12 cellular contexts compared by ENCODE assay signal in genomic region chr1:20698195-20698910, GRCh38. TPM values are rescaled to one million over a fixed set of nuclear protein-coding genes. Genes with fewer than 3 reads are reported as not detected.
DNase-seq lines count a peak whose midpoint lies in the region; ATAC-seq and TF ChIP-seq lines count a peak whose summit lies in the region.
"Had no signal": no experiment of that assay in that cellular context is flagged by ENCODE, and none has a peak within 500 bp of the region (broad histone marks: within the 10 kb centered on the region; RNA-seq: fewer than 3 reads in every experiment).

No MANE protein-coding gene starts in this region.

- H3K4me3 ChIP-seq in epithelial cell of esophagus (ENCODE audit: low read length) = no peak overlapping the region
- H3K4me3 ChIP-seq: cardiac muscle cell had no signal

- TF ChIP-seq CTCF in epithelial cell of esophagus (IDR thresholded peaks at IDR 0.05; ENCODE audit: insufficient read depth, low read depth, low read length, missing control alignments) (no peak), omental fat pad (IDR thresholded peaks at IDR 0.05) (no peak)

- no peak for ATAC-seq in HG03442 (IDR thresholded peaks at IDR 0.05; ENCODE audit: unreplicated experiment)
- no peak for ATAC-seq in omental fat pad (ENCODE audit: low FRiP score)
- no peak for ATAC-seq in HG03521 (IDR thresholded peaks at IDR 0.05; ENCODE audit: unreplicated experiment)
- no peak for ATAC-seq in GM19455 (IDR thresholded peaks at IDR 0.05; ENCODE audit: unreplicated experiment)
- ATAC-seq: GM23338 had no signal

- peak; percentile 84 for DNase-seq in EL
- peak; percentile 56 for DNase-seq in RPMI7951 (ENCODE audit: low read depth)
- peak; percentile 34 for DNase-seq in epithelial cell of esophagus (ENCODE audit: low read depth)
- peak; percentile 54 for DNase-seq in non-pigmented ciliary epithelial cell (ENCODE audit: low read depth)
- DNase-seq in omental fat pad (ENCODE audit: low spot score) = no peak
- DNase-seq: DMS79, NCI-H1092 treated with DMSO at 0.1 percent for 48 hours had no signal

RNA-seq across cellular contexts. Expression of gene KIF17, which starts 19.5 kb away (rescaled TPM):
- total RNA-seq in RPMI7951 (2014; rRNA removed; shearing (Covaris generic)) = not detected in 2 replicates
- total RNA-seq in omental fat pad = 10 to 100 TPM in 1 of 4 donors, 1 to 10 TPM in 3; 2.6 to 14.8 (median 4.1) TPM

RNA-seq across cellular contexts. Expression of gene SH2D5, which starts 34.1 kb away (rescaled TPM):
- total RNA-seq in RPMI7951 (2014; rRNA removed; shearing (Covaris generic)) = 0.20 and 0.24 TPM in 2 replicates
- total RNA-seq in omental fat pad = 1 to 10 TPM in 1 of 4 donors, under 1 TPM in 2, not detected in 1; 0.25 to 5.8 (median 0.84) TPM

RNA-seq across cellular contexts. Expression of gene DDOST, which starts 37.2 kb away (rescaled TPM):
- 456 and 523 TPM in 2 replicates for total RNA-seq in RPMI7951 (2014; rRNA removed; shearing (Covaris generic))
- total RNA-seq in omental fat pad = 100 to 1,000 TPM; 119 to 155 (median 141) TPM
